11 cellular contexts compared by ENCODE assay signal in the genomic region with DNA sequence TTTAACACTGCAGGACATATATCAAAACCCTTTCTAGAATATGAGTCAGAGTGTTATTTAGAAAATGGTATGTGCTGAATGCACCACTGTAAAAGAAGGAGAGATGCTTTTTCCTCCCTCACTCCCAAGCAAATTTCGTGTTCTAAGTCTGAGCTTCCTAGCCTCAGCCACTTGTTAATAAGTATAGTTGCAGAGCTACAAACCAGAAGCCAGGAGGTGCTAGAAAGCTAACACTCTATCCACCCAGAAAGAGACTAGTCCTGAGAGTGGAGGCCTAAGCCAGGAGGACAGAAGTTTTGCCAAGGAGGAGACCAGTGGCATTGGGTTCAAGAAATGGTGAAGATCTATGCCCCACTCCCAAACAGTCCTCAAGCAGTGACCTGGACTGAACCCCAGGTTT. TPM values are rescaled to one million over a fixed set of nuclear protein-coding genes. Genes with fewer than 3 reads are reported as not detected.
DNase-seq lines count a peak whose midpoint lies in the region; ATAC-seq, FAIRE-seq and TF ChIP-seq lines count a peak whose summit lies in the region.
"Had no signal": no experiment of that assay in that cellular context is flagged by ENCODE, and none has a peak within 500 bp of the region (broad histone marks: within the 10 kb centered on the region; RNA-seq: fewer than 3 reads in every experiment).

No MANE protein-coding gene starts in this region.

- H3K9me3 Mint-ChIP-seq in neural crest cell = peaks cover 2% of the 10 kb centered on the region

- H3K4me3 Mint-ChIP-seq in neural crest cell = no peak overlapping the region

- DNase-seq in adipocyte (ENCODE audit: low read depth) (peak; percentile 33), neural crest cell (ENCODE audit: low read depth, low spot score) (no peak), medulla oblongata (ENCODE audit: extremely low spot score) (no peak), kidney (no peak)
- no peak for DNase-seq in activated naive CD4-positive, alpha-beta T cell treated with anti-CD3 and anti-CD28 coated beads, Interleukin-2, amount 50 U/mL, for 16 hours
- DNase-seq: esophagus squamous epithelium, MG63, nucleus accumbens had no signal

- FAIRE-seq in kidney (lab: Jason Lieb, UNC) = no peak

- peaks cover 12% of the 10 kb centered on the region for H3K4me1 Mint-ChIP-seq in neural crest cell

- H3K9ac ChIP-seq in adipocyte (ENCODE audit: low read length) (no peak overlapping the region), kidney (ENCODE audit: low read length in 2 of 2) (no peak overlapping the region)

- H3K4me3 ChIP-seq in adipocyte (ENCODE audit: low read length) = no peak overlapping the region
- no peak overlapping the region for H3K4me3 ChIP-seq in kidney (ENCODE audit: low read length in 2 of 2)
- H3K4me3 ChIP-seq: esophagus squamous epithelium, MG63 had no signal

- no peak overlapping the region for H3K27ac ChIP-seq in kidney (ENCODE audit: low read depth in 2 of 2, low read length in 2 of 2)

- intact Hi-C loops in kidney (cut with DNase I) = loop anchor here (10.0 kb wide), 1 partner anchor 324 kb away; no protein-coding TSS in a partner anchor

- H3K36me3 ChIP-seq in adipocyte (ENCODE audit: control insufficient read depth, insufficient read depth, low read length, severe bottlenecking) = no peaks in the 10 kb centered on the region
- H3K36me3 ChIP-seq in kidney (ENCODE audit: control insufficient read depth in 1 of 2, insufficient read depth in 2 of 2, low read length in 2 of 2) = no peaks in the 10 kb centered on the region
- H3K36me3 ChIP-seq: esophagus squamous epithelium, MG63 had no signal

- no peaks in the 10 kb centered on the region for H3K27me3 Mint-ChIP-seq in neural crest cell (ENCODE audit: low read depth)

- no peaks in the 10 kb centered on the region for H3K9me3 ChIP-seq in adipocyte (ENCODE audit: control insufficient read depth, low read length)
- no peaks in the 10 kb centered on the region for H3K9me3 ChIP-seq in kidney (ENCODE audit: control insufficient read depth in 1 of 2, low read length in 2 of 2)
- H3K9me3 ChIP-seq: esophagus squamous epithelium, MG63 had no signal

- peaks cover 14% of the 10 kb centered on the region for H3K4me1 ChIP-seq in adipocyte (ENCODE audit: control insufficient read depth, insufficient read depth, low read length)
- peaks cover 0 to 2% of the 10 kb centered on the region in 2 donors for H3K4me1 ChIP-seq in kidney (ENCODE audit: control insufficient read depth in 1 of 2, insufficient read depth in 1 of 2, low read depth in 1 of 2, low read length in 2 of 2)

- TF ChIP-seq CTCF in GM12873 (IDR thresholded peaks at IDR 0.05; ENCODE audit: insufficient read depth, low read depth, low read length, missing control alignments) = peak; percentile 43
- peak; percentile 12 for TF ChIP-seq CTCF in neural crest cell (conservative IDR thresholded peaks at IDR 0.05)
- TF ChIP-seq CTCF in kidney (IDR thresholded peaks at IDR 0.05; ENCODE audit: borderline replicate concordance, extremely low read depth, insufficient read depth) = no peak

- H3K27me3 ChIP-seq in adipocyte (replicated peaks; ENCODE audit: control insufficient read depth, insufficient read depth, low read length) = no peaks in the 10 kb centered on the region
- H3K27me3 ChIP-seq: esophagus squamous epithelium, MG63 had no signal

- ATAC-seq in HG02798 (IDR thresholded peaks at IDR 0.05; ENCODE audit: poor library complexity, unreplicated experiment) (peak; percentile 60), HG03045 (IDR thresholded peaks at IDR 0.05; ENCODE audit: unreplicated experiment) (no peak)

- H3K27ac Mint-ChIP-seq in neural crest cell (ENCODE audit: unreplicated experiment) = no peak overlapping the region

- H3K36me3 Mint-ChIP-seq in neural crest cell (ENCODE audit: low read depth) = no peaks in the 10 kb centered on the region

RNA-seq across cellular contexts. Expression of a gene that starts 40.5 kb away (rescaled TPM):
- total RNA-seq in neural crest cell = 27.1 and 29.4 TPM in 2 replicates
- total RNA-seq in kidney = 37.9 TPM
- 31.3 TPM for polyA plus RNA-seq in kidney (ENCODE audit: insufficient read depth, low read depth, low replicate concordance)
